ENCODE assay signal across 8 cellular contexts in the genomic region with DNA sequence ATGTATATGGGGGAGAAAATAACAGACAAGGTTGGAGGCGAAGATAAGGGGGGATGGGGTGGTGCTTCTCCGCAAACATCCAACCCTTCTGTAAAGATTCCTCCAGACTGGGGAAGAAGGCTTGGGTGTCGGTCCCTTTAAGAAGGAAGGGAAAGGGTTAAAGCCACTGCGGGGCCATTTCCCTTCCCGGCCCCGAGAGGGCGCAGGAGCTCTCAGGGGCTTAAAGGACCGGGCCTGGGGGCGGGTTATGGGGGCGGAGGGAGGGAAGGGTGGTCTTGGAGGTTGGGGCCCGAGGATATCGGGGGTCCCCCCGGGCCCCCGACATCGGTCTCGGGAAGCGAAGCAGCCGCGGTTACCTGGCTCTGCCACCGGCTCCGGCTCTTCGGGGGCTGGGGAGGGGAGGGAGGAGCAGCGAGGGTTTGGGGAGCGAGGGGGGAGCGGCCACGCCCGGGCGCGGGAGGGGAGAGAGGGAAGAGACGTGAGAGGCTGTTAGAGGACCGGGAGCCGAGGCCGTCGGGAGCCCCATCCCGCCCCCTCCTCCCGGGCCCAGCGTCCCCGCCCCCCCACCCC. TPM values are rescaled to one million over a fixed set of nuclear protein-coding genes. Genes with fewer than 3 reads are reported as not detected.
DNase-seq lines count a peak whose midpoint lies in the region; ATAC-seq and TF ChIP-seq lines count a peak whose summit lies in the region.

No MANE protein-coding gene starts in this region.

- no peak overlapping the region for H2AFZ ChIP-seq in SU-DHL-6 (ENCODE audit: low read depth, low read length, severe bottlenecking)

- H3K9me3 Mint-ChIP-seq in activated CD4-positive, alpha-beta T cell treated with anti-CD3 and anti-CD28 coated beads, Interleukin-2, amount 10 ng/mL, durations not matched to agents 24 days and 14 days, result no peaks in the 10 kb centered on the region

- peak overlapping the region; percentile 30 for H3K4me3 Mint-ChIP-seq in activated CD4-positive, alpha-beta T cell treated with anti-CD3 and anti-CD28 coated beads, Interleukin-2, amount 10 ng/mL, durations not matched to agents 24 days and 14 days

- H3K4me2 ChIP-seq in SU-DHL-6 (ENCODE audit: low read depth, low read length, poor library complexity, severe bottlenecking), result peak overlapping the region; percentile 24

- intact Hi-C loops in activated CD4-positive, alpha-beta T cell treated with anti-CD3 and anti-CD28 coated beads, Interleukin-2, amount 10 ng/mL, durations not matched to agents 24 days and 14 days (cut with micrococcal nuclease), result no loop called here

- no peak overlapping the region for H3K9ac ChIP-seq in SU-DHL-6 (ENCODE audit: low read length)

- H3K27me3 Mint-ChIP-seq in activated CD4-positive, alpha-beta T cell treated with anti-CD3 and anti-CD28 coated beads, Interleukin-2, amount 10 ng/mL, durations not matched to agents 24 days and 14 days, result peaks cover 42% of the 10 kb centered on the region

- TF ChIP-seq CTCF in SU-DHL-6 (IDR thresholded peaks at IDR 0.05; ENCODE audit: insufficient read depth, low read length, poor library complexity, severe bottlenecking), result peak; percentile 57

- H3K36me3 ChIP-seq in SU-DHL-6 (ENCODE audit: low read length), result no peaks in the 10 kb centered on the region

- DNase-seq in activated CD4-positive, alpha-beta T cell treated with anti-CD3 and anti-CD28 coated beads, Interleukin-2, amount 10 ng/mL, durations not matched to agents 24 days and 14 days, result peak; percentile 79
- no peak for DNase-seq in activated CD4-positive, alpha-beta T cell treated with anti-CD3 and anti-CD28 coated beads for 1 hour
- DNase-seq in LoVo (ENCODE audit: low spot score) (peak; percentile 47), inferior parietal cortex (ENCODE audit: extremely low spot score) (no peak)

- H3K9me2 ChIP-seq in SU-DHL-6 (replicated peaks; ENCODE audit: insufficient read depth, low read length), result no peaks in the 10 kb centered on the region

- no peaks in the 10 kb centered on the region for H3K27me3 ChIP-seq in SU-DHL-6 (ENCODE audit: low read length)

- no peak overlapping the region for H3K27ac ChIP-seq in SU-DHL-6 (ENCODE audit: low read depth, low read length)

- H3K79me2 ChIP-seq in SU-DHL-6 (ENCODE audit: insufficient read depth, low read length), result no peaks in the 10 kb centered on the region

- no peaks in the 10 kb centered on the region for H3K9me3 ChIP-seq in SU-DHL-6 (ENCODE audit: insufficient read depth, low read length)
- H3K9me3 ChIP-seq in iPS-18c (ENCODE audit: control insufficient read depth, insufficient read depth, low read length), result no peaks in the 10 kb centered on the region

- no peak overlapping the region for H3K4me3 ChIP-seq in SU-DHL-6 (ENCODE audit: insufficient read depth, low read length, poor library complexity, severe bottlenecking)
- H3K4me3 ChIP-seq in iPS-18c (ENCODE audit: insufficient read depth, low read depth, low read length), result peak overlapping the region; percentile 65

- peaks cover 11% of the 10 kb centered on the region for H3K4me1 Mint-ChIP-seq in activated CD4-positive, alpha-beta T cell treated with anti-CD3 and anti-CD28 coated beads, Interleukin-2, amount 10 ng/mL, durations not matched to agents 24 days and 14 days

- H3K27ac Mint-ChIP-seq in activated CD4-positive, alpha-beta T cell treated with anti-CD3 and anti-CD28 coated beads, Interleukin-2, amount 10 ng/mL, durations not matched to agents 24 days and 14 days, result no peak overlapping the region

- no peaks in the 10 kb centered on the region for H3K36me3 Mint-ChIP-seq in activated CD4-positive, alpha-beta T cell treated with anti-CD3 and anti-CD28 coated beads, Interleukin-2, amount 10 ng/mL, durations not matched to agents 24 days and 14 days (ENCODE audit: low read depth)

- H4K20me1 ChIP-seq in SU-DHL-6 (ENCODE audit: low read depth, low read length), result no peaks in the 10 kb centered on the region

- H3F3A ChIP-seq in SU-DHL-6 (ENCODE audit: insufficient read depth), result no peaks in the 10 kb centered on the region

- ATAC-seq in HG02970 (IDR thresholded peaks at IDR 0.05; ENCODE audit: low FRiP score, unreplicated experiment), result no peak
- ATAC-seq in GM19467 (IDR thresholded peaks at IDR 0.05; ENCODE audit: unreplicated experiment), result no peak

RNA-seq across cellular contexts. Expression of a gene that starts 2.8 kb away (rescaled TPM):
- total RNA-seq in activated CD4-positive, alpha-beta T cell treated with anti-CD3 and anti-CD28 coated beads, Interleukin-2, amount 10 ng/mL, durations not matched to agents 24 days and 14 days, result 0.36 and 0.51 TPM in 2 replicates

RNA-seq across cellular contexts. Expression of a gene that starts 11.4 kb away (rescaled TPM):
- total RNA-seq in activated CD4-positive, alpha-beta T cell treated with anti-CD3 and anti-CD28 coated beads, Interleukin-2, amount 10 ng/mL, durations not matched to agents 24 days and 14 days, result not detected in 2 replicates

RNA-seq across cellular contexts. Expression of a gene that starts 20.2 kb away (rescaled TPM):
- not detected in 2 replicates for total RNA-seq in activated CD4-positive, alpha-beta T cell treated with anti-CD3 and anti-CD28 coated beads, Interleukin-2, amount 10 ng/mL, durations not matched to agents 24 days and 14 days

RNA-seq across cellular contexts. Expression of a gene that starts 28.7 kb away (rescaled TPM):
- total RNA-seq in activated CD4-positive, alpha-beta T cell treated with anti-CD3 and anti-CD28 coated beads, Interleukin-2, amount 10 ng/mL, durations not matched to agents 24 days and 14 days, result 103 and 104 TPM in 2 replicates

RNA-seq across cellular contexts. Expression of a gene that starts 33.9 kb away (rescaled TPM):
- total RNA-seq in activated CD4-positive, alpha-beta T cell treated with anti-CD3 and anti-CD28 coated beads, Interleukin-2, amount 10 ng/mL, durations not matched to agents 24 days and 14 days, result not detected in 2 replicates

Comparison
In these comparisons a context has a peak if more than half of its experiments do, and no peak if none do; other contexts are left out.
1. DNase-seq: peak in activated CD4-positive, alpha-beta T cell treated with anti-CD3 and anti-CD28 coated beads, Interleukin-2, amount 10 ng/mL, durations not matched to agents 24 days and 14 days (single experiment) and LoVo (single experiment); none in activated CD4-positive, alpha-beta T cell treated with anti-CD3 and anti-CD28 coated beads for 1 hour (single experiment) and inferior parietal cortex (single experiment).